In genomic region chr3:170564664-170565063, GRCh38 we compare ENCODE assay signal across 16 cellular contexts. TPM values are rescaled to one million over a fixed set of nuclear protein-coding genes. Genes with fewer than 3 reads are reported as not detected.
DNase-seq lines count a peak whose midpoint lies in the region; ATAC-seq lines count a peak whose summit lies in the region.
"Had no signal": no experiment of that assay in that cellular context is flagged by ENCODE, and none has a peak within 500 bp of the region (broad histone marks: within the 10 kb centered on the region; RNA-seq: fewer than 3 reads in every experiment).

No MANE protein-coding gene starts in this region.

- no peaks in the 10 kb centered on the region for H3K36me3 ChIP-seq in neuronal stem cell (replicated peaks in 1 of 2; ENCODE audit: control insufficient read depth in 2 of 2, insufficient read depth in 2 of 2, low read length in 2 of 2)
- H3K36me3 ChIP-seq: HAP-1, left lung had no signal

- no peak overlapping the region for H3K27ac ChIP-seq in neuronal stem cell (replicated peaks; ENCODE audit: low read length)
- H3K27ac ChIP-seq: C4-2B, left lung had no signal

- H3K4me3 ChIP-seq in neuronal stem cell (ENCODE audit: low read length in 2 of 2), result no peak overlapping the region
- H3K4me3 ChIP-seq: HAP-1, left lung had no signal

- no peak overlapping the region for H2BK15ac ChIP-seq in neuronal stem cell (ENCODE audit: low read length)

- peak overlapping the region; percentile 88 for H2AFZ ChIP-seq in neuronal stem cell (ENCODE audit: low read length)

- no peaks in the 10 kb centered on the region for H3K79me1 ChIP-seq in neuronal stem cell (ENCODE audit: low read depth, low read length)

- no peaks in the 10 kb centered on the region for H3K27me3 ChIP-seq in neuronal stem cell (ENCODE audit: control insufficient read depth in 3 of 3, insufficient read depth in 3 of 3, low read depth in 1 of 3, low read length in 3 of 3)
- H3K27me3 ChIP-seq: left lung had no signal

- no peak overlapping the region for H2BK5ac ChIP-seq in neuronal stem cell (ENCODE audit: low read length)

- no peak overlapping the region for H3K4me2 ChIP-seq in neuronal stem cell (ENCODE audit: insufficient read depth, low read length, poor library complexity, severe bottlenecking)

- no peak overlapping the region for H3K4ac ChIP-seq in neuronal stem cell (ENCODE audit: low read length)

- ATAC-seq in GM19023 (IDR thresholded peaks at IDR 0.05; ENCODE audit: unreplicated experiment) (peak; percentile 5), GM21723 (IDR thresholded peaks at IDR 0.05; ENCODE audit: unreplicated experiment) (peak; percentile 42), HG03442 (IDR thresholded peaks at IDR 0.05; ENCODE audit: unreplicated experiment) (peak; percentile 21), GM19467 (IDR thresholded peaks at IDR 0.05; ENCODE audit: unreplicated experiment) (no peak)
- ATAC-seq: left lung, Right ventricle myocardium inferior, T-helper 17 cell had no signal

- H4K8ac ChIP-seq in neuronal stem cell (ENCODE audit: low read depth, low read length), result no peak overlapping the region

- DNase-seq in neuronal stem cell (ENCODE audit: low spot score) (no peak), dermis blood vessel endothelial cell (no peak), NCI-H187 treated with DMSO at 0.1 percent for 48 hours (lab: John Stamatoyannopoulos, UW) (no peak)
- DNase-seq: DMS53; effector CD4-positive, alpha-beta T cell; left lung; stimulated activated naive CD8-positive, alpha-beta T cell treated with anti-CD3 and anti-CD28 coated beads, Interleukin-15, amount 100 ng/mL, for 72 hours; T-helper 17 cell had no signal

- no peak overlapping the region for H2BK12ac ChIP-seq in neuronal stem cell (ENCODE audit: low read length)

- no peak overlapping the region for H2AK5ac ChIP-seq in neuronal stem cell (ENCODE audit: low read depth, low read length)

- no peak overlapping the region for H3K14ac ChIP-seq in neuronal stem cell (ENCODE audit: low read length)

- H3K9ac ChIP-seq in neuronal stem cell (ENCODE audit: low read depth, low read length, poor library complexity), result no peak overlapping the region

- no peaks in the 10 kb centered on the region for H3K4me1 ChIP-seq in neuronal stem cell (ENCODE audit: control insufficient read depth in 2 of 2, insufficient read depth in 1 of 2, low read depth in 1 of 2, low read length in 2 of 2)
- H3K4me1 ChIP-seq: HAP-1, left lung had no signal

- no peak overlapping the region for H4K91ac ChIP-seq in neuronal stem cell (ENCODE audit: low read depth, low read length, poor library complexity)

- no peaks in the 10 kb centered on the region for H3K9me3 ChIP-seq in neuronal stem cell (replicated peaks in 1 of 2; ENCODE audit: control insufficient read depth in 2 of 2, insufficient read depth in 1 of 2, low read depth in 1 of 2, low read length in 2 of 2)
- H3K9me3 ChIP-seq: HAP-1, left lung had no signal

- WGBS in neuronal stem cell (ENCODE audit: extremely low coverage in 2 of 2, insufficient read length in 2 of 2, insufficient replicate concordance in 1 of 2), 2 donors, result no CpG with 5 or more reads among the region's 2 CpGs

- no peak overlapping the region for H3K18ac ChIP-seq in neuronal stem cell (ENCODE audit: low read length)

- no peak overlapping the region for H2BK120ac ChIP-seq in neuronal stem cell (ENCODE audit: low read depth, low read length)

- H3K23ac ChIP-seq in neuronal stem cell (ENCODE audit: low read depth, low read length, poor library complexity), result no peak overlapping the region

RNA-seq across cellular contexts. Expression of gene SLC7A14, which starts 21.2 kb away (rescaled TPM):
- under 0.01 TPM for polyA plus RNA-seq in neuronal stem cell (2013, experiment 1 of 2)
- polyA plus RNA-seq in neuronal stem cell (2013, experiment 2 of 2), result 0.01 TPM
- total RNA-seq in dermis blood vessel endothelial cell, result under 0.01 and 0.14 TPM in 2 replicates
- total RNA-seq: activated CD4-positive, alpha-beta T cell treated with anti-CD3 and anti-CD28 coated beads for 36 hours; left lung; Right ventricle myocardium inferior; T-helper 17 cell had no signal
